Comparison of ENCODE assay signal across 11 cellular contexts in genomic region chr2:158998486-158999248, GRCh38. TPM values are rescaled to one million over a fixed set of nuclear protein-coding genes. Genes with fewer than 3 reads are reported as not detected.
A peak's percentile ranks its signal among the peaks of the same experiment; 100 is the strongest.
DNase-seq lines count a peak whose midpoint lies in the region; ATAC-seq, FAIRE-seq and TF ChIP-seq lines count a peak whose summit lies in the region.
"Had no signal": no experiment of that assay in that cellular context is flagged by ENCODE, and none has a peak within 500 bp of the region (broad histone marks: within the 10 kb centered on the region; RNA-seq: fewer than 3 reads in every experiment).

No MANE protein-coding gene starts in this region.

- DNase-seq in EL, result peak; percentile 35
- DNase-seq in RWPE2 (ENCODE audit: low spot score), result no peak
- DNase-seq in GM19239 (ENCODE audit: insufficient read length, low spot score), result no peak
- DNase-seq in LoVo (ENCODE audit: low spot score), result no peak
- DNase-seq in activated naive CD4-positive, alpha-beta T cell treated with anti-CD3 and anti-CD28 coated beads, Interleukin-2, amount 50 U/mL, for 72 hours (ENCODE audit: low spot score in 2 of 2), result no peak
- DNase-seq: activated CD4-positive, alpha-beta memory T cell treated with anti-CD3 and anti-CD28 coated beads for 36 hours; NCI-H1930; psoas muscle had no signal

- no peaks in the 10 kb centered on the region for H3K9me3 ChIP-seq in RWPE2 (ENCODE audit: severe bottlenecking)
- H3K9me3 ChIP-seq in gastroesophageal sphincter, result no peaks in the 10 kb centered on the region
- H3K9me3 ChIP-seq in skeletal muscle satellite cell (replicated peaks; ENCODE audit: low read length), result no peaks in the 10 kb centered on the region
- H3K9me3 ChIP-seq: psoas muscle had no signal

- no peak for FAIRE-seq in GM19239 (lab: Jason Lieb, UNC)

- 76 to 77% methylated on average over 6 to 7 of the region's 9 CpGs for WGBS in gastroesophageal sphincter (ENCODE audit: low coverage in 1 of 2), 2 donors

- no peaks in the 10 kb centered on the region for H3K27me3 ChIP-seq in RWPE2 (ENCODE audit: insufficient read depth, poor library complexity, severe bottlenecking)
- H3K27me3 ChIP-seq in gastroesophageal sphincter, result no peaks in the 10 kb centered on the region
- H3K27me3 ChIP-seq in skeletal muscle satellite cell (ENCODE audit: control insufficient read depth, insufficient read depth, low read length), result no peaks in the 10 kb centered on the region

- H3K9ac ChIP-seq in skeletal muscle satellite cell (ENCODE audit: low read depth, low read length), result no peak overlapping the region

- no peaks in the 10 kb centered on the region for H3K36me3 Mint-ChIP-seq in activated naive CD4-positive, alpha-beta T cell treated with anti-CD3 and anti-CD28 coated beads, Interleukin-2, amount 50 U/mL, for 72 hours
- H3K36me3 Mint-ChIP-seq: activated CD4-positive, alpha-beta memory T cell treated with anti-CD3 and anti-CD28 coated beads for 36 hours had no signal

- H3K4me1 ChIP-seq in RWPE2 (ENCODE audit: insufficient read depth, poor library complexity, severe bottlenecking) (peaks cover 54% of the 10 kb centered on the region), gastroesophageal sphincter (peaks cover 0 to 82% (median 0%) of the 10 kb centered on the region in 3 donors), skeletal muscle satellite cell (ENCODE audit: control insufficient read depth, insufficient read depth, low read length) (peaks cover 34% of the 10 kb centered on the region)

- peak overlapping the region; percentile 2 for H3K4me2 ChIP-seq in skeletal muscle satellite cell (ENCODE audit: low read length)

- no peak for TF ChIP-seq CTCF in RWPE2 (IDR thresholded peaks at IDR 0.05; ENCODE audit: poor library complexity, severe bottlenecking)
- no peak for TF ChIP-seq CTCF in gastroesophageal sphincter (IDR thresholded peaks at IDR 0.05)

- H3K27ac ChIP-seq in RWPE2 (ENCODE audit: poor library complexity, severe bottlenecking) (peak overlapping the region; percentile 25), gastroesophageal sphincter (peak overlapping the region in 3 of 4 donors; percentile 2 to 11 (median 7))
- H3K27ac ChIP-seq: psoas muscle had no signal

- no peaks in the 10 kb centered on the region for H3K9me3 Mint-ChIP-seq in activated naive CD4-positive, alpha-beta T cell treated with anti-CD3 and anti-CD28 coated beads, Interleukin-2, amount 50 U/mL, for 72 hours
- H3K9me3 Mint-ChIP-seq: activated CD4-positive, alpha-beta memory T cell treated with anti-CD3 and anti-CD28 coated beads for 36 hours had no signal

- H3K27ac Mint-ChIP-seq in activated naive CD4-positive, alpha-beta T cell treated with anti-CD3 and anti-CD28 coated beads, Interleukin-2, amount 50 U/mL, for 72 hours, result no peak overlapping the region
- H3K27ac Mint-ChIP-seq: activated CD4-positive, alpha-beta memory T cell treated with anti-CD3 and anti-CD28 coated beads for 36 hours had no signal

- H3K36me3 ChIP-seq in RWPE2 (ENCODE audit: low read depth), result peaks cover 40% of the 10 kb centered on the region
- peaks cover 0 to 12% of the 10 kb centered on the region in 2 donors for H3K36me3 ChIP-seq in gastroesophageal sphincter
- no peaks in the 10 kb centered on the region for H3K36me3 ChIP-seq in skeletal muscle satellite cell (ENCODE audit: insufficient read depth, low read length)

- ATAC-seq in RWPE2 (ENCODE audit: low read depth) (no peak), gastroesophageal sphincter (no peak), GM18519 (IDR thresholded peaks at IDR 0.05; ENCODE audit: low FRiP score, unreplicated experiment) (no peak)
- no peak for ATAC-seq in activated naive CD4-positive, alpha-beta T cell treated with anti-CD3 and anti-CD28 coated beads, Interleukin-2, amount 50 U/mL, for 72 hours

- no peak overlapping the region for H3K4me3 ChIP-seq in RWPE2 (ENCODE audit: severe bottlenecking)
- no peak overlapping the region for H3K4me3 ChIP-seq in gastroesophageal sphincter
- no peak overlapping the region for H3K4me3 ChIP-seq in skeletal muscle satellite cell (ENCODE audit: low read length)
- H3K4me3 ChIP-seq: psoas muscle had no signal

- TF ChIP-seq POLR2A in gastroesophageal sphincter (IDR thresholded peaks at IDR 0.05), result no peak

- no peak for TF ChIP-seq EP300 in gastroesophageal sphincter (IDR thresholded peaks at IDR 0.05)

RNA-seq across cellular contexts. Expression of gene TANC1, which starts 30.2 kb away (rescaled TPM):
- 10 to 100 TPM; 37.4 to 66.5 (median 46.0) TPM for total RNA-seq in gastroesophageal sphincter
- total RNA-seq in skeletal muscle satellite cell (2012; rRNA removed), result 3.9 and 5.3 TPM in 2 replicates
- total RNA-seq in activated naive CD4-positive, alpha-beta T cell treated with anti-CD3 and anti-CD28 coated beads, Interleukin-2, amount 50 U/mL, for 72 hours, result 1 to 10 TPM in 1 of 2 donors, under 1 TPM in 1; 0.89 to 1.8 TPM

Comparison
In these comparisons a context has a peak if more than half of its experiments do, and no peak if none do; other contexts are left out.
1. RNA of gene TANC1, which starts 30.2 kb away (total RNA-seq): 37.4 to 66.5 TPM in gastroesophageal sphincter; 0.89 to 1.8 TPM in activated naive CD4-positive, alpha-beta T cell treated with anti-CD3 and anti-CD28 coated beads, Interleukin-2, amount 50 U/mL, for 72 hours; every median in the first group is over 10 times any median in the second.